In the genomic region with DNA sequence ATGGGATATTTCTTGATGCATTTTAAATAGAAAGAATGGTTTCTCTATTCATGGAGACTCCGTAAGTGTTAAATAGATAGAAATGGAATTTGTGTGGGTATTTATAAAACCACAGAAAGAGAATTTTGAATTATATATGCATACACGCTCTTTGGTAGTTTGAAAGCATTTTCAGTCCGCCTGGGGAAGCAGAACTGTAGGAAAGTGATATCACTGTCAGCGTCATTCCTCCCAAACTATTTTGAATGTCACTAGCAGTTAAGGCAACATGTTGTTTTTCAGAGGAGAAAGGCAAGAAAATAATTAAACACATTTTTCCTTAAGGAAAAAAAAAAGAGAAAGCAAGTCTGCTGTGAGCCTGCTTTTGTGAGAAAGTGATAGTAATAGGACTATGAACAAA, we compare ENCODE assay signal across 28 cellular contexts. TPM values are rescaled to one million over a fixed set of nuclear protein-coding genes. Genes with fewer than 3 reads are reported as not detected.
A peak's percentile ranks its signal among the peaks of the same experiment; 100 is the strongest.
DNase-seq lines count a peak whose midpoint lies in the region; ATAC-seq and TF ChIP-seq lines count a peak whose summit lies in the region.
"Had no signal": no experiment of that assay in that cellular context is flagged by ENCODE, and none has a peak within 500 bp of the region (broad histone marks: within the 10 kb centered on the region; RNA-seq: fewer than 3 reads in every experiment).

No MANE protein-coding gene starts in this region.

- H3K27ac ChIP-seq in caudate nucleus (ENCODE audit: low read depth, low read length) (peak overlapping the region; percentile 11), substantia nigra (ENCODE audit: low read depth, low read length, poor library complexity, severe bottlenecking) (peak overlapping the region; percentile 7)
- H3K27ac ChIP-seq: breast epithelium, ovary, thyroid gland, vagina, WERI-Rb-1 had no signal

- no peaks in the 10 kb centered on the region; the same call in 1 of the 2 replicates for H3K9me3 ChIP-seq in Caco-2
- H3K9me3 ChIP-seq: BE2C, breast epithelium, ovary, thyroid gland, vagina had no signal

- H3K36me3 ChIP-seq in Caco-2 (ENCODE audit: control insufficient read depth, insufficient read depth, low read length), result no peaks in the 10 kb centered on the region
- H3K36me3 ChIP-seq: BE2C, breast epithelium, ovary, thyroid gland, vagina, WERI-Rb-1 had no signal

- H3K27me3 ChIP-seq in Caco-2 (replicated peaks; ENCODE audit: control insufficient read depth, insufficient read depth, low read length), result no peaks in the 10 kb centered on the region
- H3K27me3 ChIP-seq: BE2C, breast epithelium, ovary, thyroid gland, vagina had no signal

- no peaks in the 10 kb centered on the region for H3K9me3 Mint-ChIP-seq in activated T-cell treated with anti-CD3 and anti-CD28 coated beads, Interleukin-2, amount 50 U/mL, for 72 hours
- H3K9me3 Mint-ChIP-seq in T-cell (peaks cover 0 to 4% (median 0%) of the 10 kb centered on the region in 3 donors), Caco-2 (ENCODE audit: unreplicated experiment) (no peaks in the 10 kb centered on the region)
- H3K9me3 Mint-ChIP-seq: stimulated activated naive B cell treated with anti-CD40 and anti-IgM and Interleukin-4, amounts not matched to agents 10 μg/mL and 1 μg/mL and 100 μg/mL, for 72 hours had no signal

- intact Hi-C loops in Caco-2 (cut with micrococcal nuclease; ENCODE audit: unreplicated experiment), result no loop called here

- H3K4me1 Mint-ChIP-seq in activated T-cell treated with anti-CD3 and anti-CD28 coated beads, Interleukin-2, amount 50 U/mL, for 72 hours (ENCODE audit: low read depth), result peaks cover 84% of the 10 kb centered on the region
- peaks cover 89 to 93% (median 92%) of the 10 kb centered on the region in 3 donors for H3K4me1 Mint-ChIP-seq in T-cell
- H3K4me1 Mint-ChIP-seq in Caco-2 (ENCODE audit: low read depth, unreplicated experiment), result no peaks in the 10 kb centered on the region

- H3K27me3 Mint-ChIP-seq in activated T-cell treated with anti-CD3 and anti-CD28 coated beads, Interleukin-2, amount 50 U/mL, for 72 hours (ENCODE audit: low read depth), result no peaks in the 10 kb centered on the region
- H3K27me3 Mint-ChIP-seq in T-cell (no peaks in the 10 kb centered on the region), Caco-2 (ENCODE audit: insufficient read depth, unreplicated experiment) (no peaks in the 10 kb centered on the region)
- H3K27me3 Mint-ChIP-seq: stimulated activated naive B cell treated with anti-CD40 and anti-IgM and Interleukin-4, amounts not matched to agents 10 μg/mL and 1 μg/mL and 100 μg/mL, for 72 hours had no signal

- TF ChIP-seq CTCF in Caco-2 (IDR thresholded peaks at IDR 0.05; ENCODE audit: insufficient read depth in 1 of 2, low read depth in 1 of 2, low read length in 1 of 2, severe bottlenecking in 1 of 2, unreplicated experiment in 1 of 2), result no peak

- no TSS peak for BruUV-seq in Caco-2 (replicated peaks; lab: Mats Ljungman, UMichigan)

- H3K36me3 Mint-ChIP-seq in activated T-cell treated with anti-CD3 and anti-CD28 coated beads, Interleukin-2, amount 50 U/mL, for 72 hours (ENCODE audit: insufficient read depth in 2 of 2), result no peaks in the 10 kb centered on the region
- H3K36me3 Mint-ChIP-seq in T-cell (peaks cover 4% of the 10 kb centered on the region), Caco-2 (ENCODE audit: insufficient read depth, unreplicated experiment) (no peaks in the 10 kb centered on the region)

- peak overlapping the region; percentile 83 for H3K27ac Mint-ChIP-seq in activated T-cell treated with anti-CD3 and anti-CD28 coated beads, Interleukin-2, amount 50 U/mL, for 72 hours
- H3K27ac Mint-ChIP-seq in T-cell, result peak overlapping the region; percentile 85 to 92
- no peak overlapping the region for H3K27ac Mint-ChIP-seq in Caco-2 (ENCODE audit: unreplicated experiment)
- H3K27ac Mint-ChIP-seq: stimulated activated naive B cell treated with anti-CD40 and anti-IgM and Interleukin-4, amounts not matched to agents 10 μg/mL and 1 μg/mL and 100 μg/mL, for 72 hours had no signal

- H3K4me3 ChIP-seq in Caco-2 (ENCODE audit: low read depth, low read length), result no peak overlapping the region
- H3K4me3 ChIP-seq: breast epithelium, K562, ovary, thyroid gland, vagina had no signal

- no peak for DNase-seq in activated T-cell treated with anti-CD3 and anti-CD28 coated beads, Interleukin-2, amount 50 U/mL, for 72 hours
- no peak for DNase-seq in activated T-cell treated with anti-CD3 and anti-CD28 coated beads for 4 hours
- no peak for DNase-seq in T-cell
- DNase-seq in caudate nucleus (lab: John Stamatoyannopoulos, UW), result no peak
- no peak for DNase-seq in substantia nigra (lab: John Stamatoyannopoulos, UW)
- DNase-seq in NCI-H748 treated with DMSO at 0.1 percent for 48 hours (lab: John Stamatoyannopoulos, UW), result no peak
- DNase-seq in Caco-2, result no peak
- DNase-seq: activated CD4-positive, alpha-beta T cell treated with anti-CD3 and anti-CD28 coated beads, Interleukin-2, amount 50 U/mL, for 1 hour; activated CD8-positive, alpha-beta memory T cell treated with anti-CD3 and anti-CD28 coated beads, Interleukin-2, amount 50 U/mL, for 48 hours; activated gamma-delta T cell treated with Interleukin-2 at 50 U/mL for 16 hours; BE2C; DMS53; effector CD4-positive, alpha-beta T cell; left colon; NCI-H1092 treated with DMSO at 0.1 percent for 48 hours; NCI-H187; NCI-H446 treated with DMSO at 0.1 percent for 48 hours; ovary; stimulated activated naive B cell treated with anti-CD40 and anti-IgM and Interleukin-4, amounts not matched to agents 10 μg/mL and 1 μg/mL and 100 μg/mL, for 72 hours; thyroid gland; WERI-Rb-1 had no signal

- no peaks in the 10 kb centered on the region for H3K4me1 ChIP-seq in Caco-2
- H3K4me1 ChIP-seq: BE2C, breast epithelium, thyroid gland, vagina had no signal

- no peak for ATAC-seq in activated T-cell treated with anti-CD3 and anti-CD28 coated beads, Interleukin-2, amount 50 U/mL, for 72 hours (replicated peaks in 1 of 2)
- no peak for ATAC-seq in T-cell (replicated peaks in 1 of 4)
- ATAC-seq: K562; left colon; stimulated activated naive B cell treated with anti-CD40 and anti-IgM and Interleukin-4, amounts not matched to agents 10 μg/mL and 1 μg/mL and 100 μg/mL, for 72 hours had no signal

- POLR2A ChIA-PET in T-cell (lab: Charles Lee) (interaction anchor here in 1 of 2 donors (0.6 kb wide), 2 partner anchors 13 to 1006 kb away, joined by 3 read pairs; no protein-coding TSS in a partner anchor), Caco-2 (lab: Charles Lee) (no interaction called here)

- CTCF ChIA-PET in T-cell (lab: Charles Lee) (interaction anchor here (0.6 to 3.9 kb wide), 11 partner anchors 8 to 291 kb away, joined by 3 to 25 read pairs (median 4); partner anchors contain the start of gene CYTIP (in 1 of the 2)), Caco-2 (lab: Charles Lee) (no interaction called here)

- H3K4me3 Mint-ChIP-seq in activated T-cell treated with anti-CD3 and anti-CD28 coated beads, Interleukin-2, amount 50 U/mL, for 72 hours, result peak overlapping the region; percentile 67 to 80
- H3K4me3 Mint-ChIP-seq in T-cell, result peak overlapping the region in 1 of 3 donors; percentile 40
- H3K4me3 Mint-ChIP-seq in Caco-2 (ENCODE audit: unreplicated experiment), result no peak overlapping the region
- H3K4me3 Mint-ChIP-seq: stimulated activated naive B cell treated with anti-CD40 and anti-IgM and Interleukin-4, amounts not matched to agents 10 μg/mL and 1 μg/mL and 100 μg/mL, for 72 hours had no signal

RNA-seq across cellular contexts. Expression of gene ERMN, which starts 8.7 kb away (rescaled TPM):
- total RNA-seq in activated T-cell treated with anti-CD3 and anti-CD28 coated beads, Interleukin-2, amount 50 U/mL, for 72 hours, result 1 to 10 TPM; 2.8 to 3.5 TPM
- 10 to 100 TPM in 2 of 5 donors, 1 to 10 TPM in 3; 2.2 to 12.8 (median 4.3) TPM for total RNA-seq in T-cell
- 0.44 and 0.61 TPM in 2 replicates for total RNA-seq in Caco-2 (2022)
- total RNA-seq: G401, glomerular endothelial cell, lung microvascular endothelial cell, renal cortical epithelial cell, vagina had no signal
